17 cellular contexts compared by ENCODE assay signal in genomic region chr10:113746188-113746950, GRCh38. TPM values are rescaled to one million over a fixed set of nuclear protein-coding genes. Genes with fewer than 3 reads are reported as not detected.
DNase-seq lines count a peak whose midpoint lies in the region; ATAC-seq and TF ChIP-seq lines count a peak whose summit lies in the region.
"Had no signal": no experiment of that assay in that cellular context is flagged by ENCODE, and none has a peak within 500 bp of the region (broad histone marks: within the 10 kb centered on the region; RNA-seq: fewer than 3 reads in every experiment).

No MANE protein-coding gene starts in this region.

- H3K27me3 ChIP-seq in duodenal mucosa (ENCODE audit: control insufficient read depth in 1 of 2, insufficient read depth in 2 of 2, low read length in 2 of 2) = no peaks in the 10 kb centered on the region
- H3K27me3 ChIP-seq in muscle layer of duodenum (ENCODE audit: low read depth, low read length) = no peaks in the 10 kb centered on the region

- no peak overlapping the region for H3K4me3 Mint-ChIP-seq in MCF 10A (ENCODE audit: unreplicated experiment)
- H3K4me3 Mint-ChIP-seq: activated T-helper 17 cell treated with anti-CD3 and anti-CD28 coated beads, Interleukin-2, amount 50 U/mL, for 72 hours; mesothelial cell of epicardium; T-helper 1 cell treated with Interleukin-12 subunit alpha and Interleukin-12 subunit beta and Interleukin-4 antibody, amounts not matched to agents 30 μg/mL and 1 μg/mL, for 36 hours had no signal

- DNase-seq in AG10803 (ENCODE audit: low read depth) = peak; percentile 55
- no peak for DNase-seq in UCSD-AML1 (lab: John Stamatoyannopoulos, UW; ENCODE audit: unreplicated experiment)
- no peak for DNase-seq in T-helper 1 cell
- no peak for DNase-seq in MCF 10A (ENCODE audit: unreplicated experiment)
- DNase-seq: activated CD4-positive, alpha-beta T cell treated with anti-CD3 and anti-CD28 coated beads, Interleukin-2, amount 50 U/mL, for 1 hour; BE2C; erythroblast; psoas muscle had no signal

- TF ChIP-seq CTCF in AG10803 (conservative IDR thresholded peaks at IDR 0.05; ENCODE audit: low read length) (no peak), MCF 10A (IDR thresholded peaks at IDR 0.05; ENCODE audit: unreplicated experiment) (no peak)

- intact Hi-C loops in MCF 10A (cut with micrococcal nuclease) = no loop called here

- POLR2A ChIA-PET in MCF 10A (lab: Yijun Ruan, JAX) = no interaction called here

- no peaks in the 10 kb centered on the region for H3K9me3 Mint-ChIP-seq in MCF 10A (ENCODE audit: unreplicated experiment)
- H3K9me3 Mint-ChIP-seq: activated T-helper 17 cell treated with anti-CD3 and anti-CD28 coated beads, Interleukin-2, amount 50 U/mL, for 72 hours; T-helper 1 cell treated with Interleukin-12 subunit alpha and Interleukin-12 subunit beta and Interleukin-4 antibody, amounts not matched to agents 30 μg/mL and 1 μg/mL, for 36 hours had no signal

- TF ChIP-seq EP300 in Ishikawa (IDR thresholded peaks at IDR 0.05; ENCODE audit: borderline replicate concordance) = no peak

- TF ChIP-seq RAD21 in Ishikawa (IDR thresholded peaks at IDR 0.05; ENCODE audit: low read depth) = no peak

- no peak overlapping the region for H3K27ac Mint-ChIP-seq in MCF 10A (ENCODE audit: low read depth, unreplicated experiment)
- H3K27ac Mint-ChIP-seq: activated T-helper 17 cell treated with anti-CD3 and anti-CD28 coated beads, Interleukin-2, amount 50 U/mL, for 72 hours; mesothelial cell of epicardium; T-helper 1 cell treated with Interleukin-12 subunit alpha and Interleukin-12 subunit beta and Interleukin-4 antibody, amounts not matched to agents 30 μg/mL and 1 μg/mL, for 36 hours had no signal

- no peaks in the 10 kb centered on the region for H3K36me3 ChIP-seq in duodenal mucosa (ENCODE audit: control insufficient read depth in 1 of 2, insufficient read depth in 2 of 2, low read length in 2 of 2)
- no peaks in the 10 kb centered on the region for H3K36me3 ChIP-seq in muscle layer of duodenum (ENCODE audit: control insufficient read depth in 1 of 2, insufficient read depth in 2 of 2, low read length in 2 of 2)
- H3K36me3 ChIP-seq: BE2C had no signal

- H3K9ac ChIP-seq in duodenal mucosa (ENCODE audit: low read depth in 1 of 2, low read length in 2 of 2) = peak overlapping the region; percentile 13 to 28

- H3K27me3 Mint-ChIP-seq in MCF 10A (ENCODE audit: insufficient read depth, unreplicated experiment) = peaks cover 13% of the 10 kb centered on the region

- BruUV-seq in MCF 10A (replicated peaks; lab: Mats Ljungman, UMichigan) = no TSS peak

- no peak for ATAC-seq in HG03095 (IDR thresholded peaks at IDR 0.05; ENCODE audit: unreplicated experiment)
- ATAC-seq: activated T-helper 17 cell treated with anti-CD3 and anti-CD28 coated beads, Interleukin-2, amount 50 U/mL, for 72 hours; psoas muscle had no signal

- no peaks in the 10 kb centered on the region for H3K9me3 ChIP-seq in duodenal mucosa (ENCODE audit: control insufficient read depth in 1 of 2, low read length in 2 of 2)
- H3K9me3 ChIP-seq in muscle layer of duodenum (ENCODE audit: control insufficient read depth in 1 of 2, low read length in 2 of 2) = no peaks in the 10 kb centered on the region
- H3K9me3 ChIP-seq: BE2C, psoas muscle had no signal

- peaks cover 4% of the 10 kb centered on the region for H3K36me3 Mint-ChIP-seq in MCF 10A (ENCODE audit: insufficient read depth, unreplicated experiment)
- H3K36me3 Mint-ChIP-seq: mesothelial cell of epicardium had no signal

- H3K4me1 Mint-ChIP-seq in MCF 10A (ENCODE audit: insufficient read depth, unreplicated experiment) = no peaks in the 10 kb centered on the region
- H3K4me1 Mint-ChIP-seq: activated T-helper 17 cell treated with anti-CD3 and anti-CD28 coated beads, Interleukin-2, amount 50 U/mL, for 72 hours had no signal

- H3K4me1 ChIP-seq in duodenal mucosa (ENCODE audit: control insufficient read depth in 1 of 2, insufficient read depth in 2 of 2, low read length in 2 of 2) = peaks cover 18 to 30% of the 10 kb centered on the region in 2 donors
- peaks cover 0 to 6% of the 10 kb centered on the region in 2 donors for H3K4me1 ChIP-seq in muscle layer of duodenum (ENCODE audit: control insufficient read depth in 1 of 2, insufficient read depth in 2 of 2, low read length in 2 of 2)
- H3K4me1 ChIP-seq: BE2C, psoas muscle had no signal

- H3K4me3 ChIP-seq in AG10803 (ENCODE audit: low read length) (no peak overlapping the region), duodenal mucosa (ENCODE audit: low read depth in 1 of 2, low read length in 2 of 2) (peak overlapping the region; percentile 47 to 50), muscle layer of duodenum (ENCODE audit: low read depth in 1 of 2, low read length in 2 of 2) (no peak overlapping the region)
- H3K4me3 ChIP-seq: psoas muscle had no signal

- CTCF ChIA-PET in MCF 10A (lab: Yijun Ruan, JAX) = no interaction called here

- H3K27ac ChIP-seq in duodenal mucosa (ENCODE audit: low read depth, low read length) (peak overlapping the region; percentile 34), muscle layer of duodenum (ENCODE audit: low read length) (peak overlapping the region; percentile 48)
- H3K27ac ChIP-seq: psoas muscle had no signal

TF ChIP-seq in Ishikawa, 13 proteins besides CTCF, POLR2A, EP300 and RAD21:
- TF ChIP-seq, protein P1, sequence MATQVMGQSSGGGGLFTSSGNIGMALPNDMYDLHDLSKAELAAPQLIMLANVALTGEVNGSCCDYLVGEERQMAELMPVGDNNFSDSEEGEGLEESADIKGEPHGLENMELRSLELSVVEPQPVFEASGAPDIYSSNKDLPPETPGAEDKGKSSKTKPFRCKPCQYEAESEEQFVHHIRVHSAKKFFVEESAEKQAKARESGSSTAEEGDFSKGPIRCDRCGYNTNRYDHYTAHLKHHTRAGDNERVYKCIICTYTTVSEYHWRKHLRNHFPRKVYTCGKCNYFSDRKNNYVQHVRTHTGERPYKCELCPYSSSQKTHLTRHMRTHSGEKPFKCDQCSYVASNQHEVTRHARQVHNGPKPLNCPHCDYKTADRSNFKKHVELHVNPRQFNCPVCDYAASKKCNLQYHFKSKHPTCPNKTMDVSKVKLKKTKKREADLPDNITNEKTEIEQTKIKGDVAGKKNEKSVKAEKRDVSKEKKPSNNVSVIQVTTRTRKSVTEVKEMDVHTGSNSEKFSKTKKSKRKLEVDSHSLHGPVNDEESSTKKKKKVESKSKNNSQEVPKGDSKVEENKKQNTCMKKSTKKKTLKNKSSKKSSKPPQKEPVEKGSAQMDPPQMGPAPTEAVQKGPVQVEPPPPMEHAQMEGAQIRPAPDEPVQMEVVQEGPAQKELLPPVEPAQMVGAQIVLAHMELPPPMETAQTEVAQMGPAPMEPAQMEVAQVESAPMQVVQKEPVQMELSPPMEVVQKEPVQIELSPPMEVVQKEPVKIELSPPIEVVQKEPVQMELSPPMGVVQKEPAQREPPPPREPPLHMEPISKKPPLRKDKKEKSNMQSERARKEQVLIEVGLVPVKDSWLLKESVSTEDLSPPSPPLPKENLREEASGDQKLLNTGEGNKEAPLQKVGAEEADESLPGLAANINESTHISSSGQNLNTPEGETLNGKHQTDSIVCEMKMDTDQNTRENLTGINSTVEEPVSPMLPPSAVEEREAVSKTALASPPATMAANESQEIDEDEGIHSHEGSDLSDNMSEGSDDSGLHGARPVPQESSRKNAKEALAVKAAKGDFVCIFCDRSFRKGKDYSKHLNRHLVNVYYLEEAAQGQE (IDR thresholded peaks at IDR 0.05; ENCODE audit: low read depth) = no peak
- TF ChIP-seq NFIC (IDR thresholded peaks at IDR 0.05) = 0 out of 2 replicates have a peak, but pooled peaks have one; percentile 10
TF ChIP-seq in Ishikawa: peak in this region for 1.

RNA-seq across cellular contexts. Expression of gene PLEKHS1, which starts 5.1 kb away (rescaled TPM):
- not detected in 2 replicates for total RNA-seq in MCF 10A (2022)
- total RNA-seq: activated T-helper 17 cell treated with anti-CD3 and anti-CD28 coated beads, Interleukin-2, amount 50 U/mL, for 72 hours; bronchial epithelial cell; mesothelial cell of epicardium; OCI-LY7; psoas muscle had no signal

Comparison
In these comparisons a context has a peak if more than half of its experiments do, and no peak if none do; other contexts are left out.
1. H3K4me3 ChIP-seq: peak in duodenal mucosa (2 of 2); none in AG10803 (single experiment) and muscle layer of duodenum (0 of 2).